In genomic region chr19:1106841-1107654, GRCh38 we compare ENCODE assay signal across 9 cellular contexts. TPM values are rescaled to one million over a fixed set of nuclear protein-coding genes. Genes with fewer than 3 reads are reported as not detected.
DNase-seq lines count a peak whose midpoint lies in the region; ATAC-seq, FAIRE-seq and TF ChIP-seq lines count a peak whose summit lies in the region.
"Had no signal": no experiment of that assay in that cellular context is flagged by ENCODE, and none has a peak within 500 bp of the region (broad histone marks: within the 10 kb centered on the region; RNA-seq: fewer than 3 reads in every experiment).

No MANE protein-coding gene starts in this region.

- H3K4me1 Mint-ChIP-seq in activated naive CD4-positive, alpha-beta T cell treated with anti-CD3 and anti-CD28 coated beads, Interleukin-2, amount 10 ng/mL, durations not matched to agents 7 days and 5 days: peaks cover 31% of the 10 kb centered on the region

- H3K4me1 ChIP-seq in transverse colon: peaks cover 18 to 49% (median 37%) of the 10 kb centered on the region in 4 donors

- 64% methylated on average over 10 of the region's 17 CpGs; no CpG with 5 or more reads in 1 of the 2 donors for WGBS in transverse colon (ENCODE audit: low coverage in 1 of 2), 2 donors

- no peak for DNase-seq in activated naive CD4-positive, alpha-beta T cell treated with anti-CD3 and anti-CD28 coated beads, Interleukin-2, amount 10 ng/mL, durations not matched to agents 7 days and 5 days
- no peak for DNase-seq in activated naive CD4-positive, alpha-beta T cell (lab: John Stamatoyannopoulos, UW)
- peak; percentile 53 for DNase-seq in RCC 7860 (ENCODE audit: low spot score)
- DNase-seq in epithelial cell of proximal tubule (ENCODE audit: low read depth): no peak
- DNase-seq in transverse colon: peak; percentile 32
- no peak for DNase-seq in kidney glomerular epithelial cell (lab: John Stamatoyannopoulos, UW)
- DNase-seq in T-helper 9 cell: no peak

- in situ Hi-C loops in transverse colon (cut with MboI; ENCODE audit: low pct_ligation_motif_present in 1 of 4, low pct_unique_long_range_greater_than_20kb in 1 of 4, low sequenced_read_pairs in 3 of 4): no loop called here

- ATAC-seq in HG03439 (IDR thresholded peaks at IDR 0.05; ENCODE audit: unreplicated experiment): no peak

- peaks cover 0 to 10% (median 4%) of the 10 kb centered on the region in 4 donors for H3K36me3 ChIP-seq in transverse colon

- H3K27me3 Mint-ChIP-seq in activated naive CD4-positive, alpha-beta T cell treated with anti-CD3 and anti-CD28 coated beads, Interleukin-2, amount 10 ng/mL, durations not matched to agents 7 days and 5 days: no peaks in the 10 kb centered on the region

- intact Hi-C loops in transverse colon (cut with DNase I; ENCODE audit: low total_unique reads): loop anchor here (10.0 kb wide), 2 partner anchors 138 to 182 kb away; partner anchors contain the start of genes ARID3A, ATP5F1D and MIDN

- FAIRE-seq in RCC 7860 (lab: Jason Lieb, UNC): no peak

- H3K4me3 Mint-ChIP-seq in activated naive CD4-positive, alpha-beta T cell treated with anti-CD3 and anti-CD28 coated beads, Interleukin-2, amount 10 ng/mL, durations not matched to agents 7 days and 5 days: peak overlapping the region; percentile 33

- H3K9me3 ChIP-seq in transverse colon: no peaks in the 10 kb centered on the region

- CTCF ChIA-PET in activated naive CD4-positive, alpha-beta T cell treated with anti-CD3 and anti-CD28 coated beads, Interleukin-2, amount 10 ng/mL, durations not matched to agents 7 days and 5 days (lab: Charles Lee): no interaction called here

- no peaks in the 10 kb centered on the region for H3K27me3 ChIP-seq in transverse colon

- H3K36me3 Mint-ChIP-seq in activated naive CD4-positive, alpha-beta T cell treated with anti-CD3 and anti-CD28 coated beads, Interleukin-2, amount 10 ng/mL, durations not matched to agents 7 days and 5 days: peaks cover 7% of the 10 kb centered on the region

- TF ChIP-seq CTCF in epithelial cell of proximal tubule (conservative IDR thresholded peaks at IDR 0.05; ENCODE audit: low read depth, low read length) (peak; percentile 25), transverse colon (IDR thresholded peaks at IDR 0.05) (peak in 2 of 5 experiments; percentile 19 to 21)

- H3K9me3 Mint-ChIP-seq in activated naive CD4-positive, alpha-beta T cell treated with anti-CD3 and anti-CD28 coated beads, Interleukin-2, amount 10 ng/mL, durations not matched to agents 7 days and 5 days: no peaks in the 10 kb centered on the region

- no peak overlapping the region for H3K27ac Mint-ChIP-seq in activated naive CD4-positive, alpha-beta T cell treated with anti-CD3 and anti-CD28 coated beads, Interleukin-2, amount 10 ng/mL, durations not matched to agents 7 days and 5 days

- TF ChIP-seq EP300 in transverse colon (IDR thresholded peaks at IDR 0.05; ENCODE audit: low read depth): no peak

- no peak overlapping the region for H3K27ac ChIP-seq in transverse colon
- H3K27ac ChIP-seq: parathyroid adenoma had no signal

- H3K4me3 ChIP-seq in epithelial cell of proximal tubule (ENCODE audit: low read depth, low read length) (no peak overlapping the region), transverse colon (no peak overlapping the region)

- TF ChIP-seq POLR2A in transverse colon (IDR thresholded peaks at IDR 0.05): no peak

RNA-seq across cellular contexts. Expression of gene GPX4, which starts 3.3 kb away (rescaled TPM):
- total RNA-seq in epithelial cell of proximal tubule (457 and 656 TPM in 2 replicates), transverse colon (100 to 1,000 TPM; 115 to 426 (median 261) TPM)

RNA-seq across cellular contexts. Expression of gene POLR2E, which starts 11.9 kb away (rescaled TPM):
- total RNA-seq in epithelial cell of proximal tubule: 248 and 349 TPM in 2 replicates
- total RNA-seq in transverse colon: 100 to 1,000 TPM in 2 of 4 donors, 10 to 100 TPM in 2; 74.8 to 167 (median 103) TPM

RNA-seq across cellular contexts. Expression of gene ARHGAP45, which starts 40.1 kb away (rescaled TPM):
- 6.2 and 6.7 TPM in 2 replicates for total RNA-seq in epithelial cell of proximal tubule
- total RNA-seq in transverse colon: 100 to 1,000 TPM in 1 of 4 donors, 10 to 100 TPM in 2, 1 to 10 TPM in 1; 10.0 to 174 (median 76.9) TPM

Comparison
In these comparisons a context has a peak if more than half of its experiments do, and no peak if none do; other contexts are left out.
1. DNase-seq: peak in RCC 7860 (single experiment) and transverse colon (single experiment); none in activated naive CD4-positive, alpha-beta T cell treated with anti-CD3 and anti-CD28 coated beads, Interleukin-2, amount 10 ng/mL, durations not matched to agents 7 days and 5 days (single experiment), activated naive CD4-positive, alpha-beta T cell (0 of 4), epithelial cell of proximal tubule (single experiment), kidney glomerular epithelial cell (single experiment) and T-helper 9 cell (single experiment).